ENCODE assay signal across 16 cellular contexts in genomic region chr2:23096905-23097602, GRCh38.
"Had no signal": no experiment of that assay in that cellular context is flagged by ENCODE, and none has a peak within 500 bp of the region (broad histone marks: within the 10 kb centered on the region; RNA-seq: fewer than 3 reads in every experiment).

No MANE protein-coding gene starts in this region.

- H3K9me3 ChIP-seq: body of pancreas, gastrocnemius medialis, ovary, sigmoid colon had no signal

- H3K4me1 ChIP-seq: body of pancreas, gastrocnemius medialis, heart left ventricle, sigmoid colon had no signal

- DNase-seq: activated CD4-positive, alpha-beta T cell treated with anti-CD3 and anti-CD28 coated beads, Interleukin-2, amount 50 U/mL, for 1 hour; activated CD8-positive, alpha-beta memory T cell treated with anti-CD3 and anti-CD28 coated beads for 24 hours; activated naive CD8-positive, alpha-beta T cell treated with anti-CD3 and anti-CD28 coated beads for 36 hours; amygdala; body of pancreas; effector CD4-positive, alpha-beta T cell; gastrocnemius medialis; heart left ventricle; naive thymus-derived CD4-positive, alpha-beta T cell; ovary; sigmoid colon; stimulated activated CD4-positive, alpha-beta T cell treated with anti-CD3 and anti-CD28 coated beads, Interleukin-12 subunit alpha, Interleukin-12 subunit beta, amount 100 ng/mL, for 4 hours; stimulated activated CD4-positive, alpha-beta T cell treated with anti-CD3 and anti-CD28 coated beads, Interleukin-2, amount 100 ng/mL, for 24 hours had no signal

- FAIRE-seq: endothelial cell of umbilical vein had no signal

- H3K4me3 ChIP-seq: body of pancreas, coronary artery, gastrocnemius medialis, heart left ventricle, ovary, sigmoid colon, thoracic aorta had no signal

- H3K36me3 ChIP-seq: gastrocnemius medialis, heart left ventricle, ovary, sigmoid colon, thoracic aorta had no signal

- H3K27ac ChIP-seq: body of pancreas, coronary artery, gastrocnemius medialis, heart left ventricle, ovary, sigmoid colon, thoracic aorta had no signal

- H3K27me3 ChIP-seq: body of pancreas, gastrocnemius medialis, heart left ventricle, ovary, sigmoid colon had no signal
